Comparison of ENCODE assay signal across 10 cellular contexts in genomic region chr21:35924714-35925301, GRCh38.
A peak's percentile ranks its signal among the peaks of the same experiment; 100 is the strongest.
DNase-seq lines count a peak whose midpoint lies in the region; ATAC-seq and TF ChIP-seq lines count a peak whose summit lies in the region.
"Had no signal": no experiment of that assay in that cellular context is flagged by ENCODE, and none has a peak within 500 bp of the region (broad histone marks: within the 10 kb centered on the region; RNA-seq: fewer than 3 reads in every experiment).

No MANE protein-coding gene starts in this region.

- H3K27me3 Mint-ChIP-seq in natural killer cell (ENCODE audit: low read depth in 2 of 2) = peaks cover 8 to 42% of the 10 kb centered on the region in 2 donors

- ATAC-seq in natural killer cell = peak in 2 of 3 donors; percentile 22 to 55
- ATAC-seq in HG02763 (IDR thresholded peaks at IDR 0.05; ENCODE audit: unreplicated experiment) = no peak
- ATAC-seq in HG03135 (IDR thresholded peaks at IDR 0.05; ENCODE audit: unreplicated experiment) = no peak

- no peaks in the 10 kb centered on the region for H3K9me3 Mint-ChIP-seq in natural killer cell

- no peaks in the 10 kb centered on the region for H3K4me1 Mint-ChIP-seq in natural killer cell

- intact Hi-C loops in natural killer cell (cut with micrococcal nuclease) = no loop called here

- no peak overlapping the region for H3K27ac ChIP-seq in brain microvascular endothelial cell

- DNase-seq in CD1c-positive myeloid dendritic cell (ENCODE audit: extremely low spot score) = peak; percentile 34
- peak; percentile 24 for DNase-seq in LoVo (ENCODE audit: low spot score)
- DNase-seq in brain microvascular endothelial cell = peak; percentile 84
- DNase-seq in natural killer cell = no peak
- DNase-seq in G401 (ENCODE audit: low spot score) = no peak
- no peak for DNase-seq in OCI-M2 (lab: John Stamatoyannopoulos, UW; ENCODE audit: unreplicated experiment)
- DNase-seq: effector CD8-positive, alpha-beta T cell; NCI-H1105 treated with DMSO at 0.1 percent for 48 hours had no signal

- TF ChIP-seq CTCF in brain microvascular endothelial cell (IDR thresholded peaks at IDR 0.05; ENCODE audit: low read depth, low read length, missing control alignments) (no peak), natural killer cell (IDR thresholded peaks at IDR 0.05) (no peak)

- no peaks in the 10 kb centered on the region for H3K27me3 ChIP-seq in brain microvascular endothelial cell (replicated peaks)

- H3K36me3 Mint-ChIP-seq in natural killer cell = no peaks in the 10 kb centered on the region

- peak overlapping the region in 1 of 2 donors; percentile 30 for H3K27ac Mint-ChIP-seq in natural killer cell

- H3K4me3 ChIP-seq in brain microvascular endothelial cell (ENCODE audit: low read depth, low read length) = no peak overlapping the region

- no peak overlapping the region for H3K4me3 Mint-ChIP-seq in natural killer cell

- in situ Hi-C loops in brain microvascular endothelial cell (cut with HindIII; ENCODE audit: low pct_ligation_motif_present, low sequenced_read_pairs) = no loop called here
- in situ Hi-C loops in G401 (cut with HindIII; ENCODE audit: low sequenced_read_pairs) = no loop called here

- H3K36me3 ChIP-seq in brain microvascular endothelial cell (replicated peaks) = no peaks in the 10 kb centered on the region

Comparison
In these comparisons a context has a peak if more than half of its experiments do, and no peak if none do; other contexts are left out.
1. DNase-seq: peak in CD1c-positive myeloid dendritic cell (single experiment), LoVo (single experiment) and brain microvascular endothelial cell (single experiment); none in natural killer cell (single experiment), G401 (single experiment) and OCI-M2 (single experiment).
2. ATAC-seq: peak in natural killer cell (2 of 3); none in HG02763 (single experiment) and HG03135 (single experiment).